Comparison of ENCODE assay signal across 8 cellular contexts in the genomic region with DNA sequence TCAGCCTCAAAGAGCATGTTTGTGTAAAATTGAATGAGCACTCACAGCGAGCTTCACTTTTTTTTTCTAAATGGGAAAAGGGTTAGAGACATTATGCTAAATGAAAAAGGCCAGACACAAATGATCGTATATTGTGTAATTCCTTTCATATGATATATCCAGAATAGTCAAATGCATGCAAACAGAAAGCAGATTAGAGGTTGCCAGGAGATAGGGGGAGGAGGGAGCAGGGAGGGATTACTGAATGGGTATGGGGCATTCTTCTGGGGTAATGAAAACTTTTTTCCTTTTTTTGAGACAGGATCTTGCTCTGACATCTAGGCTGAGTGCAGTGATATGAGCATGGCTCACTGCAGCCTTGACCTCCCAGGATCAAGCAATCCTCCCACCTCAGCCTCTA.
"Had no signal": no experiment of that assay in that cellular context is flagged by ENCODE, and none has a peak within 500 bp of the region (broad histone marks: within the 10 kb centered on the region; RNA-seq: fewer than 3 reads in every experiment).

No MANE protein-coding gene starts in this region.

- DNase-seq: GM23248, GOT3, H7, H9, HCEC 1CT, HFFc6 had no signal

- H3K27ac Mint-ChIP-seq: GM23338, H9, HFFc6 had no signal

- ATAC-seq: GM23338, HCT116 had no signal

- H3K4me3 Mint-ChIP-seq: GM23338, H9, HFFc6 had no signal

- H3K9me3 Mint-ChIP-seq: GM23338, H9 had no signal

- H3K4me2 ChIP-seq: GM23338 had no signal

- H3K4me3 ChIP-seq: GM23248, GM23338 had no signal

- H3K27ac ChIP-seq: GM23248 had no signal

- H3K9ac ChIP-seq: GM23248 had no signal
